ENCODE assay signal across 1 cellular context in the genomic region with DNA sequence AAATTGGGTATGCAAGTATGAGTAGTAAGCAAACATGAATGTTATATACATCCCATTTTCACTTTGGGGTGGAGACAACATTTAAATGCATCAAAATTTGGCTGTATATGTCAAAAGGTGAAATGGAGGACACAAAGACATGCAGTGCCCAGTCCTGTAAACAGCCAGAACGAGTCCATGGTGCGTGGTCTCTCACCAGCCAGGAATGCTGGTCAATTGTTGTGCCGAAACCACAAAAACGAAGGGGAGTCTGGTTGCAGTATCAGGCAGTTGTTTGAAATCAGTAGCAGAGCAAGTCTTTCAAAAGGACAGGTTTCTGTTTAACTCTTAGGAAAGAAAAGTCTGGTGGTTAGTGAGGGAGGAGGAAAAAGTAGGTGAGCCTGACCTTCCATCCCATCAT.
TF ChIP-seq lines count a peak whose summit lies in the region.

No MANE protein-coding gene starts in this region.

TF ChIP-seq in Ishikawa, 13 proteins besides CTCF, POLR2A, EP300 and RAD21 (continued from another document):
- TF ChIP-seq, protein P1, sequence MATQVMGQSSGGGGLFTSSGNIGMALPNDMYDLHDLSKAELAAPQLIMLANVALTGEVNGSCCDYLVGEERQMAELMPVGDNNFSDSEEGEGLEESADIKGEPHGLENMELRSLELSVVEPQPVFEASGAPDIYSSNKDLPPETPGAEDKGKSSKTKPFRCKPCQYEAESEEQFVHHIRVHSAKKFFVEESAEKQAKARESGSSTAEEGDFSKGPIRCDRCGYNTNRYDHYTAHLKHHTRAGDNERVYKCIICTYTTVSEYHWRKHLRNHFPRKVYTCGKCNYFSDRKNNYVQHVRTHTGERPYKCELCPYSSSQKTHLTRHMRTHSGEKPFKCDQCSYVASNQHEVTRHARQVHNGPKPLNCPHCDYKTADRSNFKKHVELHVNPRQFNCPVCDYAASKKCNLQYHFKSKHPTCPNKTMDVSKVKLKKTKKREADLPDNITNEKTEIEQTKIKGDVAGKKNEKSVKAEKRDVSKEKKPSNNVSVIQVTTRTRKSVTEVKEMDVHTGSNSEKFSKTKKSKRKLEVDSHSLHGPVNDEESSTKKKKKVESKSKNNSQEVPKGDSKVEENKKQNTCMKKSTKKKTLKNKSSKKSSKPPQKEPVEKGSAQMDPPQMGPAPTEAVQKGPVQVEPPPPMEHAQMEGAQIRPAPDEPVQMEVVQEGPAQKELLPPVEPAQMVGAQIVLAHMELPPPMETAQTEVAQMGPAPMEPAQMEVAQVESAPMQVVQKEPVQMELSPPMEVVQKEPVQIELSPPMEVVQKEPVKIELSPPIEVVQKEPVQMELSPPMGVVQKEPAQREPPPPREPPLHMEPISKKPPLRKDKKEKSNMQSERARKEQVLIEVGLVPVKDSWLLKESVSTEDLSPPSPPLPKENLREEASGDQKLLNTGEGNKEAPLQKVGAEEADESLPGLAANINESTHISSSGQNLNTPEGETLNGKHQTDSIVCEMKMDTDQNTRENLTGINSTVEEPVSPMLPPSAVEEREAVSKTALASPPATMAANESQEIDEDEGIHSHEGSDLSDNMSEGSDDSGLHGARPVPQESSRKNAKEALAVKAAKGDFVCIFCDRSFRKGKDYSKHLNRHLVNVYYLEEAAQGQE (IDR thresholded peaks at IDR 0.05; ENCODE audit: low read depth), result no peak
